Comparison of ENCODE assay signal across 8 cellular contexts in the genomic region with DNA sequence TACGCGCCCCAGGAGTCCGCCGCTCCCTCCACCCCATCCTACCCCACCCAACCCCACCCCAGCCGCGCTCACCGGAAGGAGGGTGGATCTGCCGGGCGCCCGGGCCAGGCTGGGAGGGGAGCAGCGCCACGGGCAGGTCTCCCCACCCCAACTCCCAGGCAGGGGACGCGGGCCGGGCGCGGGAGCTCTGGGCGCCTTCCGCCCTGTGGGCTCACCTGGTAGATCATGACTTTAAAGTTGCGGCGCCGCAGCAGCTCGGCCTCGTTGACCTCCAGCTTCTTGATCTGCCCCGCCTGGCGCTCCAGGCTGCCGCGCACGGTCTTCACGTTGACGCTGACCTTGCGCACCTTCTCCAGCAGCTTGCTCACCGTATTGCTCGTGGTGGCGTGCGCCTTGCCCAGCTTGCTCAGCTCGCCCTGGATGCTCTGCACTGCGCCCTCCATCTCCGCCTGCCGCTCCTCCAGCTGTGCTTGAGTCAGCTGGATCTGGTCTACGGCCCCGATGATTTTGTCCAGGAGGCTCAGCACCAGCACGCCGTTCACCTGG. TPM values are rescaled to one million over a fixed set of nuclear protein-coding genes. Genes with fewer than 3 reads are reported as not detected.
A peak's percentile ranks its signal among the peaks of the same experiment; 100 is the strongest.
DNase-seq lines count a peak whose midpoint lies in the region; ATAC-seq and TF ChIP-seq lines count a peak whose summit lies in the region.

No MANE protein-coding gene starts in this region.

- H3K27ac Mint-ChIP-seq in CD4-positive, alpha-beta T cell, result no peak overlapping the region
- H3K27ac Mint-ChIP-seq in activated naive CD8-positive, alpha-beta T cell treated with anti-CD3 and anti-CD28 coated beads, Interleukin-2, amount 50 U/mL, for 24 hours, result no peak overlapping the region

- H3K4me1 ChIP-seq in iPS DF 6.9 (ENCODE audit: control insufficient read depth, insufficient read depth, low read length), result 0 out of 2 replicates have a peak, but pooled peaks cover 3% of the 10 kb centered on the region
- H3K4me1 ChIP-seq in skeletal muscle satellite cell (ENCODE audit: control insufficient read depth, insufficient read depth, low read length), result peaks cover 27% of the 10 kb centered on the region

- DNase-seq in CD4-positive, alpha-beta T cell, result peak in 3 of 10 experiments; percentile 16 to 42 (median 29)
- DNase-seq in LNCaP clone FGC (ENCODE audit: low read depth), result no peak
- DNase-seq in activated naive CD8-positive, alpha-beta T cell treated with anti-CD3 and anti-CD28 coated beads, Interleukin-2, amount 50 U/mL, for 24 hours, result peak; percentile 40
- no peak for DNase-seq in iPS DF 6.9 (ENCODE audit: low read depth, low spot score)
- no peak for DNase-seq in germinal center (ENCODE audit: low spot score)
- no peak for DNase-seq in GM20000 (ENCODE audit: low spot score)

- no peaks in the 10 kb centered on the region for H3K9me3 Mint-ChIP-seq in CD4-positive, alpha-beta T cell
- H3K9me3 Mint-ChIP-seq in activated naive CD8-positive, alpha-beta T cell treated with anti-CD3 and anti-CD28 coated beads, Interleukin-2, amount 50 U/mL, for 24 hours, result no peaks in the 10 kb centered on the region

- CTCF ChIA-PET in CD4-positive, alpha-beta T cell (lab: Charles Lee), result interaction anchor here (0.8 to 2.4 kb wide), 3 partner anchors 95 to 110 kb away, joined by 3 to 4 read pairs (median 4); no protein-coding TSS in a partner anchor

- peaks cover 22% of the 10 kb centered on the region for H3K27me3 Mint-ChIP-seq in CD4-positive, alpha-beta T cell
- peaks cover 51% of the 10 kb centered on the region for H3K27me3 Mint-ChIP-seq in activated naive CD8-positive, alpha-beta T cell treated with anti-CD3 and anti-CD28 coated beads, Interleukin-2, amount 50 U/mL, for 24 hours

- H3K4me3 ChIP-seq in LNCaP clone FGC (ENCODE audit: low read depth, low read length), result peak overlapping the region; percentile 50
- peak overlapping the region; percentile 64; the same call in 1 of the 2 replicates for H3K4me3 ChIP-seq in iPS DF 6.9 (ENCODE audit: low read length)
- H3K4me3 ChIP-seq in skeletal muscle satellite cell (ENCODE audit: low read length), result peak overlapping the region; percentile 100

- H3K4me2 ChIP-seq in skeletal muscle satellite cell (ENCODE audit: low read length), result peak overlapping the region; percentile 83

- H3K27me3 ChIP-seq in CD4-positive, alpha-beta T cell (ENCODE audit: control insufficient read depth, insufficient read depth, low read length), result peaks cover 28% of the 10 kb centered on the region
- H3K27me3 ChIP-seq in iPS DF 6.9 (ENCODE audit: control insufficient read depth, insufficient read depth, low read length) (no peaks in the 10 kb centered on the region), skeletal muscle satellite cell (ENCODE audit: control insufficient read depth, insufficient read depth, low read length) (no peaks in the 10 kb centered on the region)

- intact Hi-C loops in CD4-positive, alpha-beta T cell (cut with DNase I, micrococcal nuclease), result loop anchor here in 1 of 2 experiments (5.0 kb wide), 1 partner anchor 40 kb away; no protein-coding TSS in a partner anchor

- POLR2A ChIA-PET in CD4-positive, alpha-beta T cell (lab: Charles Lee), result interaction anchor here (0.6 to 2.5 kb wide), 10 partner anchors 15 to 206 kb away, joined by 3 to 12 read pairs (median 4); partner anchors contain the start of genes RETREG3, STAT3 and TUBG1

- H3K36me3 ChIP-seq in iPS DF 6.9 (ENCODE audit: control insufficient read depth, insufficient read depth, low read length) (no peaks in the 10 kb centered on the region), skeletal muscle satellite cell (ENCODE audit: insufficient read depth, low read length) (peaks cover 12% of the 10 kb centered on the region)

- peaks cover 16% of the 10 kb centered on the region for H3K4me1 Mint-ChIP-seq in CD4-positive, alpha-beta T cell (ENCODE audit: low read depth)
- peaks cover 25% of the 10 kb centered on the region for H3K4me1 Mint-ChIP-seq in activated naive CD8-positive, alpha-beta T cell treated with anti-CD3 and anti-CD28 coated beads, Interleukin-2, amount 50 U/mL, for 24 hours

- peak; percentile 65 for ATAC-seq in CD4-positive, alpha-beta T cell (ENCODE audit: poor library complexity)
- peak; percentile 60 for ATAC-seq in activated naive CD8-positive, alpha-beta T cell treated with anti-CD3 and anti-CD28 coated beads, Interleukin-2, amount 50 U/mL, for 24 hours
- ATAC-seq in HG03139 (IDR thresholded peaks at IDR 0.05; ENCODE audit: unreplicated experiment), result no peak

- peak overlapping the region; percentile 98 for H3K9ac ChIP-seq in skeletal muscle satellite cell (ENCODE audit: low read depth, low read length)

- H3K4me3 Mint-ChIP-seq in CD4-positive, alpha-beta T cell, result peak overlapping the region; percentile 88
- H3K4me3 Mint-ChIP-seq in activated naive CD8-positive, alpha-beta T cell treated with anti-CD3 and anti-CD28 coated beads, Interleukin-2, amount 50 U/mL, for 24 hours, result peak overlapping the region; percentile 79

- H3K36me3 Mint-ChIP-seq in CD4-positive, alpha-beta T cell (ENCODE audit: low read depth), result no peaks in the 10 kb centered on the region
- H3K36me3 Mint-ChIP-seq in activated naive CD8-positive, alpha-beta T cell treated with anti-CD3 and anti-CD28 coated beads, Interleukin-2, amount 50 U/mL, for 24 hours (ENCODE audit: low read depth), result no peaks in the 10 kb centered on the region

- TF ChIP-seq CTCF in CD4-positive, alpha-beta T cell (IDR thresholded peaks at IDR 0.05), result no peak
- TF ChIP-seq CTCF in LNCaP clone FGC (IDR thresholded peaks at IDR 0.05; ENCODE audit: control insufficient read depth, extremely low read depth, insufficient read depth), result no peak
- TF ChIP-seq CTCF in GM20000 (IDR thresholded peaks at IDR 0.05; ENCODE audit: extremely low read depth, missing control alignments), result no peak

- no CpG with 5 or more reads among the region's 44 CpGs for WGBS in iPS DF 6.9 (ENCODE audit: insufficient coverage, insufficient read length)

- H3K9me3 ChIP-seq in CD4-positive, alpha-beta T cell (ENCODE audit: control insufficient read depth, low read length), result no peaks in the 10 kb centered on the region
- H3K9me3 ChIP-seq in iPS DF 6.9 (ENCODE audit: control insufficient read depth, insufficient read depth, low read length) (no peaks in the 10 kb centered on the region), skeletal muscle satellite cell (replicated peaks; ENCODE audit: low read length) (no peaks in the 10 kb centered on the region)

- H3K27ac ChIP-seq in CD4-positive, alpha-beta T cell (ENCODE audit: low read depth, low read length), result no peak overlapping the region
- no peak overlapping the region for H3K27ac ChIP-seq in iPS DF 6.9 (ENCODE audit: low read length)

RNA-seq across cellular contexts. Expression of gene CAVIN1, which starts 0.6 kb away (rescaled TPM):
- under 1 TPM; 0.14 to 0.16 TPM for total RNA-seq in CD4-positive, alpha-beta T cell
- 663 and 678 TPM in 2 replicates for total RNA-seq in skeletal muscle satellite cell (2012; rRNA removed)

RNA-seq across cellular contexts. Expression of gene STAT3, which starts 34.2 kb away (rescaled TPM):
- 100 to 1,000 TPM; 315 to 319 TPM for total RNA-seq in CD4-positive, alpha-beta T cell
- total RNA-seq in skeletal muscle satellite cell (2012; rRNA removed), result 67.7 and 76.2 TPM in 2 replicates

RNA-seq across cellular contexts. Expression of gene ATP6V0A1, which starts 36.2 kb away (rescaled TPM):
- total RNA-seq in CD4-positive, alpha-beta T cell, result 10 to 100 TPM; 10.4 to 14.4 TPM
- total RNA-seq in skeletal muscle satellite cell (2012; rRNA removed), result 31.2 and 43.6 TPM in 2 replicates

Comparison
In these comparisons a context has a peak if more than half of its experiments do, and no peak if none do; other contexts are left out.
1. H3K4me3 ChIP-seq: peak in every context shown above with its lines; median percentile 100 in skeletal muscle satellite cell; 64 in iPS DF 6.9; 50 in LNCaP clone FGC.